In genomic region chr17:34980681-34981537, GRCh38 we compare ENCODE assay signal across 1 cellular context.
TF ChIP-seq lines count a peak whose summit lies in the region.

No MANE protein-coding gene starts in this region.

TF ChIP-seq in HepG2, 621 proteins besides CTCF, POLR2A, EP300 and RAD21 (continued from another document and continues in another):
- 0 out of 2 replicates have a peak, but pooled peaks have one; percentile 12 for TF ChIP-seq ZNF773 (CRISPR knock-in tag; IDR thresholded peaks at IDR 0.05; ENCODE audit: borderline replicate concordance)
- no peak for TF ChIP-seq ZNF44 (CRISPR knock-in tag; IDR thresholded peaks at IDR 0.05)
- 0 out of 2 replicates have a peak, but pooled peaks have one; percentile 64 for TF ChIP-seq ZNF616 (CRISPR knock-in tag; IDR thresholded peaks at IDR 0.05; ENCODE audit: low read depth)
- TF ChIP-seq CENPBD1 (CRISPR knock-in tag; IDR thresholded peaks at IDR 0.05; ENCODE audit: borderline replicate concordance, low read depth), result no peak
- 0 out of 2 replicates have a peak, but pooled peaks have one; percentile 39 for TF ChIP-seq ZNF780A (CRISPR knock-in tag; IDR thresholded peaks at IDR 0.05)
- peak; percentile 83; the same call in 1 of the 2 replicates for TF ChIP-seq ZFX (CRISPR knock-in tag; IDR thresholded peaks at IDR 0.05; ENCODE audit: low read depth)
- peak; percentile 57 for TF ChIP-seq SRY (CRISPR knock-in tag; IDR thresholded peaks at IDR 0.05)
- TF ChIP-seq KDM5B (CRISPR knock-in tag; IDR thresholded peaks at IDR 0.05; ENCODE audit: borderline replicate concordance), result peak; percentile 45; the same call in 1 of the 2 replicates
- peak; percentile 45 for TF ChIP-seq U2AF1 (optimal IDR thresholded peaks at IDR 0.05; ENCODE audit: low read depth, low read length)
- TF ChIP-seq ZNF331 (CRISPR knock-in tag; IDR thresholded peaks at IDR 0.05), result peak; percentile 21; the same call in 1 of the 2 replicates
- TF ChIP-seq MLLT10 (CRISPR knock-in tag; IDR thresholded peaks at IDR 0.05), result no peak
- 0 out of 2 replicates have a peak, but pooled peaks have one; percentile 9 for TF ChIP-seq ZNF670 (CRISPR knock-in tag; IDR thresholded peaks at IDR 0.05; ENCODE audit: borderline replicate concordance)
- no peak for TF ChIP-seq ARNT (IDR thresholded peaks at IDR 0.05)
- TF ChIP-seq NR3C1 (CRISPR knock-in tag; IDR thresholded peaks at IDR 0.05), result no peak
- peak; percentile 9; the same call in 1 of the 2 replicates for TF ChIP-seq ZNF788 (CRISPR knock-in tag; IDR thresholded peaks at IDR 0.05; ENCODE audit: borderline replicate concordance)
- peak; percentile 67; the same call in 1 of the 2 replicates for TF ChIP-seq ZSCAN20 (CRISPR knock-in tag; IDR thresholded peaks at IDR 0.05; ENCODE audit: borderline replicate concordance)
- TF ChIP-seq HOXA9 (CRISPR knock-in tag; IDR thresholded peaks at IDR 0.05; ENCODE audit: borderline replicate concordance), result peak; percentile 63; the same call in 1 of the 2 replicates
- peak; percentile 81 for TF ChIP-seq ZBTB7B (CRISPR knock-in tag; IDR thresholded peaks at IDR 0.05)
- peak; percentile 79 for TF ChIP-seq POLR2G (IDR thresholded peaks at IDR 0.05; ENCODE audit: low read depth, low read length)
- TF ChIP-seq PLSCR1 (CRISPR knock-in tag; IDR thresholded peaks at IDR 0.05; ENCODE audit: borderline replicate concordance), result peak; percentile 57; the same call in 1 of the 2 replicates
- TF ChIP-seq SKIL (CRISPR knock-in tag; IDR thresholded peaks at IDR 0.05; ENCODE audit: borderline replicate concordance), result no peak
- TF ChIP-seq MED1 (CRISPR knock-in tag; IDR thresholded peaks at IDR 0.05), result peak; percentile 22; the same call in 1 of the 2 replicates
- peak; percentile 25; the same call in 1 of the 2 replicates for TF ChIP-seq IRF9 (CRISPR knock-in tag; IDR thresholded peaks at IDR 0.05; ENCODE audit: borderline replicate concordance)
- TF ChIP-seq GMEB1 (CRISPR knock-in tag; IDR thresholded peaks at IDR 0.05; ENCODE audit: borderline replicate concordance), result no peak; the same call in 1 of the 2 replicates
- TF ChIP-seq ZNF703 (CRISPR knock-in tag; IDR thresholded peaks at IDR 0.05; ENCODE audit: borderline replicate concordance), result 0 out of 2 replicates have a peak, but pooled peaks have one; percentile 40
- TF ChIP-seq PRPF4 (IDR thresholded peaks at IDR 0.05; ENCODE audit: low read depth, low read length, poor library complexity, severe bottlenecking), result no peak
- peak; percentile 89 for TF ChIP-seq AGO2 (optimal IDR thresholded peaks at IDR 0.05; ENCODE audit: low read depth, low read length)
- TF ChIP-seq ZNF12 (CRISPR knock-in tag; IDR thresholded peaks at IDR 0.05), result no peak
- TF ChIP-seq ZNF790 (CRISPR knock-in tag; IDR thresholded peaks at IDR 0.05; ENCODE audit: borderline replicate concordance), result peak; percentile 15; the same call in 1 of the 2 replicates
- TF ChIP-seq GABPB1 (CRISPR knock-in tag; IDR thresholded peaks at IDR 0.05), result peak; percentile 57; the same call in 1 of the 2 replicates
- TF ChIP-seq PHF8 (CRISPR knock-in tag; IDR thresholded peaks at IDR 0.05), result peak; percentile 88
- TF ChIP-seq YEATS2 (CRISPR knock-in tag; IDR thresholded peaks at IDR 0.05; ENCODE audit: borderline replicate concordance), result 0 out of 2 replicates have a peak, but pooled peaks have one; percentile 26
- peak; percentile 30; the same call in 1 of the 2 replicates for TF ChIP-seq ZNF558 (CRISPR knock-in tag; IDR thresholded peaks at IDR 0.05; ENCODE audit: borderline replicate concordance)
- peak; percentile 72; the same call in 1 of the 2 replicates for TF ChIP-seq KAT7 (CRISPR knock-in tag; IDR thresholded peaks at IDR 0.05; ENCODE audit: borderline replicate concordance)
- TF ChIP-seq ZNF256 (CRISPR knock-in tag; conservative IDR thresholded peaks at IDR 0.05), result 0 out of 2 replicates have a peak, but pooled peaks have one; percentile 29
- 0 out of 2 replicates have a peak, but pooled peaks have one; percentile 19 for TF ChIP-seq PRDM10 (CRISPR knock-in tag; IDR thresholded peaks at IDR 0.05; ENCODE audit: low read depth)
- 0 out of 2 replicates have a peak, but pooled peaks have one; percentile 41 for TF ChIP-seq REPIN1 (CRISPR knock-in tag; IDR thresholded peaks at IDR 0.05; ENCODE audit: borderline replicate concordance, low read depth)
- TF ChIP-seq TFAP4 (IDR thresholded peaks at IDR 0.05; ENCODE audit: borderline replicate concordance, low read depth), result no peak
- peak; percentile 82 for TF ChIP-seq SRF (IDR thresholded peaks at IDR 0.05; ENCODE audit: low read depth, low read length)
- TF ChIP-seq SMARCC2 (IDR thresholded peaks at IDR 0.05), result no peak
- TF ChIP-seq MYPOP (CRISPR knock-in tag; IDR thresholded peaks at IDR 0.05), result peak; percentile 75; the same call in 1 of the 2 replicates
- TF ChIP-seq ZNF335 (CRISPR knock-in tag; IDR thresholded peaks at IDR 0.05), result peak; percentile 6; the same call in 1 of the 2 replicates
- TF ChIP-seq HOXA5 (CRISPR knock-in tag; IDR thresholded peaks at IDR 0.05), result peak; percentile 57; the same call in 1 of the 2 replicates
- peak; percentile 27 for TF ChIP-seq ZNF574 (CRISPR knock-in tag; IDR thresholded peaks at IDR 0.05)
